Comparison of ENCODE assay signal across 1 cellular context in the genomic region with DNA sequence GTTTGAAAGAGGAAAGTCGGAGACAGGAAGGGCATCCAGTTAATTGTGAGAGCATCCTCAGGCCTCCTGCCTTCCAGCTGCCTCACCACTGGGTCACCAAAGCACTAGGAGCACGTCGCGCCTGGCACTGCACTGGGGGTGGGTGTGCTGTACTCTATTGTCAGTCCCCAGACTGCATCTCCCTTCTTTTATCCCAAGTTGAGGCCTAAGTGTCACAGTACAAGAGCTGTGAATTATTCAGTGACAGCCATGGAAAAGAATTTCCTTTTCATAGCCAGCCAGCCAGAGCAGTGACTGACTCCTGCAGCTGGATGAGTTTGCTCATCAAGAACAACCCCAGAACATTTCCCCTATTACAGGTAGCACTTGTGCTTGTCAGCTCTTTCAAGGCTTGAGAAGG.
TF ChIP-seq lines count a peak whose summit lies in the region.

No MANE protein-coding gene starts in this region.

TF ChIP-seq in endothelial cell of umbilical vein, 7 proteins besides CTCF, POLR2A, EP300 and RAD21 (continued from another document):
- TF ChIP-seq EZH2 (IDR thresholded peaks at IDR 0.05; ENCODE audit: borderline replicate concordance, low read depth, low read length, severe bottlenecking) (no peak), JUN (IDR thresholded peaks at IDR 0.05; ENCODE audit: borderline replicate concordance, insufficient read depth, insufficient read length, low read depth) (no peak), POLR2AphosphoS5 (IDR thresholded peaks at IDR 0.05; ENCODE audit: insufficient read depth, low read depth, low read length) (no peak)
